In genomic region chr12:126355346-126355745, GRCh38 we compare ENCODE assay signal across 18 cellular contexts.
"Had no signal": no experiment of that assay in that cellular context is flagged by ENCODE, and none has a peak within 500 bp of the region (broad histone marks: within the 10 kb centered on the region; RNA-seq: fewer than 3 reads in every experiment).

No MANE protein-coding gene starts in this region.

- ATAC-seq: body of pancreas; gastrocnemius medialis; naive thymus-derived CD8-positive, alpha-beta T cell; sciatic nerve; stimulated activated memory B cell treated with anti-CD40 and anti-IgM and Interleukin-4, amounts not matched to agents 10 μg/mL and 1 μg/mL and 100 μg/mL, for 72 hours had no signal

- DNase-seq: activated CD4-positive, alpha-beta memory T cell treated with anti-CD3 and anti-CD28 coated beads for 36 hours; activated CD4-positive, alpha-beta T cell treated with anti-CD3 and anti-CD28 coated beads for 48 hours; activated effector memory CD4-positive, alpha-beta T cell treated with anti-CD3 and anti-CD28 coated beads, Interleukin-2, amount 50 U/mL, for 16 hours; anterior cingulate cortex; body of pancreas; effector CD4-positive, alpha-beta T cell; gastrocnemius medialis; hippocampal formation; kidney glomerular epithelial cell; left ventricle myocardium inferior; small intestine; stimulated activated CD4-positive, alpha-beta T cell treated with anti-CD3 and anti-CD28 coated beads, Interleukin-2, amount 100 ng/mL, for 24 hours; testis had no signal

- H3K4me3 ChIP-seq: body of pancreas, gastrocnemius medialis, left ventricle myocardium inferior, neural progenitor cell, testis, vagina had no signal
